Comparison of ENCODE assay signal across 15 cellular contexts in genomic region chr12:102601621-102602020, GRCh38.
DNase-seq lines count a peak whose midpoint lies in the region; ATAC-seq and TF ChIP-seq lines count a peak whose summit lies in the region.
"Had no signal": no experiment of that assay in that cellular context is flagged by ENCODE, and none has a peak within 500 bp of the region (broad histone marks: within the 10 kb centered on the region; RNA-seq: fewer than 3 reads in every experiment).

No MANE protein-coding gene starts in this region.

- peak overlapping the region; percentile 28 for H3K27ac ChIP-seq in WERI-Rb-1
- H3K27ac ChIP-seq: GM23248 had no signal

- DNase-seq in NCI-H524 treated with DMSO at 0.1 percent for 48 hours (lab: John Stamatoyannopoulos, UW): peak; percentile 52
- peak; percentile 16 for DNase-seq in WERI-Rb-1
- DNase-seq in retina: peak; percentile 4
- no peak for DNase-seq in activated CD4-positive, alpha-beta T cell treated with anti-CD3 and anti-CD28 coated beads, Interleukin-2, amount 50 U/mL, for 1 hour
- DNase-seq: C1 segment of cervical spinal cord; Calu3; CD4-positive, alpha-beta memory T cell; COR-L47; DMS153; DND-41; GM23248; H7; HCEC 1CT had no signal

- no peak for ATAC-seq in GM19455 (IDR thresholded peaks at IDR 0.05; ENCODE audit: unreplicated experiment)
- ATAC-seq in HG02970 (IDR thresholded peaks at IDR 0.05; ENCODE audit: low FRiP score, unreplicated experiment): no peak

- no peak for TF ChIP-seq CTCF in WERI-Rb-1 (IDR thresholded peaks at IDR 0.05; ENCODE audit: low read depth, low read length)

- no peaks in the 10 kb centered on the region for H3K9me3 ChIP-seq in WERI-Rb-1 (ENCODE audit: severe bottlenecking)

- H3K27me3 ChIP-seq in WERI-Rb-1 (ENCODE audit: insufficient read depth, low read depth, severe bottlenecking): no peaks in the 10 kb centered on the region

- no peak overlapping the region for H3K4me3 ChIP-seq in WERI-Rb-1 (ENCODE audit: low read depth, low read length)
- H3K4me3 ChIP-seq: GM23248 had no signal

- H3K36me3 ChIP-seq in WERI-Rb-1: no peaks in the 10 kb centered on the region
